8 cellular contexts compared by ENCODE assay signal in the genomic region with DNA sequence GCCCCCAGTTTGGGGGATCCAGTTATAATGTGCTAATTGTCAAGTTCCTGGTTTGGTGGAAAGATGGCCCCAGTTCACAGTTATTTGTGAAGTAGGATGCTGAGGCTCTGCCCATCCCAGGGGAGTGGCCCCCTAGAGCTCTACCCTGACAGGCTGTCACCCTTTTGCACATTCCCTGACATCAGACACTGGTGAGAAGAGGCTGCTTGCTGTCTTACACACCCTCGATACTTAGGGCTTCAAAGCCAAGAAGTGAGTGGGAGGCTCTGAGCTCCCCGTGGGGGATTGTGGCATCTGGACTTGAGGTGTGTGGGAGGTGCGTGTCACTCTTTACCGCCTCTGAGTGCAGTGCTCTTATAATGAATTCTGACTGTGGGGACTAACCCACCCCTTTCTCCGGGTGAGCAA.
DNase-seq lines count a peak whose midpoint lies in the region; ATAC-seq and TF ChIP-seq lines count a peak whose summit lies in the region.

No MANE protein-coding gene starts in this region.

- ATAC-seq in GM18511 (IDR thresholded peaks at IDR 0.05; ENCODE audit: unreplicated experiment) (peak; percentile 84), HG02571 (IDR thresholded peaks at IDR 0.05; ENCODE audit: unreplicated experiment) (peak; percentile 91), left colon (no peak), gastroesophageal sphincter (no peak)

- H3K4me3 Mint-ChIP-seq in T-helper 2 cell treated with Interferon-gamma antibody and Interleukin-4, amounts not matched to agents 5 μg/mL and 100 μg/mL, for 36 hours = peak overlapping the region; percentile 39

- H3K27ac ChIP-seq in gastroesophageal sphincter = no peak overlapping the region

- H3K4me1 Mint-ChIP-seq in T-helper 2 cell treated with Interferon-gamma antibody and Interleukin-4, amounts not matched to agents 5 μg/mL and 100 μg/mL, for 36 hours (ENCODE audit: low read depth) = peaks cover 37% of the 10 kb centered on the region

- 33 to 49% methylated on average over 2 to 5 of the region's 5 CpGs for WGBS in gastroesophageal sphincter (ENCODE audit: low coverage in 1 of 2), 2 donors

- H3K9me3 Mint-ChIP-seq in T-helper 2 cell treated with Interferon-gamma antibody and Interleukin-4, amounts not matched to agents 5 μg/mL and 100 μg/mL, for 36 hours = no peaks in the 10 kb centered on the region

- no peak for TF ChIP-seq EP300 in gastroesophageal sphincter (IDR thresholded peaks at IDR 0.05)

- peak overlapping the region; percentile 89 for H3K27ac Mint-ChIP-seq in T-helper 2 cell treated with Interferon-gamma antibody and Interleukin-4, amounts not matched to agents 5 μg/mL and 100 μg/mL, for 36 hours

- H3K4me1 ChIP-seq in gastroesophageal sphincter = no peaks in the 10 kb centered on the region

- no peaks in the 10 kb centered on the region for H3K36me3 ChIP-seq in gastroesophageal sphincter

- peak; percentile 82 for DNase-seq in T-helper 2 cell treated with Interferon-gamma antibody and Interleukin-4, amounts not matched to agents 5 μg/mL and 100 μg/mL, for 36 hours (ENCODE audit: low spot score)
- DNase-seq in kidney glomerular epithelial cell (lab: John Stamatoyannopoulos, UW) (peak; percentile 44), left colon (no peak), cortex of kidney (lab: John Stamatoyannopoulos, UW) (no peak), iPS-NIHi7 (ENCODE audit: extremely low spot score) (no peak)

- H3K27me3 Mint-ChIP-seq in T-helper 2 cell treated with Interferon-gamma antibody and Interleukin-4, amounts not matched to agents 5 μg/mL and 100 μg/mL, for 36 hours (ENCODE audit: low read depth) = no peaks in the 10 kb centered on the region

- H3K4me3 ChIP-seq in gastroesophageal sphincter = no peak overlapping the region

- intact Hi-C loops in left colon (cut with DNase I, micrococcal nuclease) = no loop called here

- no peak for TF ChIP-seq CTCF in gastroesophageal sphincter (IDR thresholded peaks at IDR 0.05)

- H3K27me3 ChIP-seq in gastroesophageal sphincter = peaks cover 27% of the 10 kb centered on the region

- peaks cover 52% of the 10 kb centered on the region for H3K36me3 Mint-ChIP-seq in T-helper 2 cell treated with Interferon-gamma antibody and Interleukin-4, amounts not matched to agents 5 μg/mL and 100 μg/mL, for 36 hours (ENCODE audit: low read depth)

- TF ChIP-seq POLR2A in gastroesophageal sphincter (IDR thresholded peaks at IDR 0.05) = no peak

- H3K9me3 ChIP-seq in gastroesophageal sphincter = no peaks in the 10 kb centered on the region

Comparison
In these comparisons a context has a peak if more than half of its experiments do, and no peak if none do; other contexts are left out.
1. ATAC-seq: peak in GM18511 (single experiment) and HG02571 (single experiment); none in left colon (single experiment) and gastroesophageal sphincter (single experiment).
2. DNase-seq: peak in T-helper 2 cell treated with Interferon-gamma antibody and Interleukin-4, amounts not matched to agents 5 μg/mL and 100 μg/mL, for 36 hours (single experiment) and kidney glomerular epithelial cell (single experiment); none in left colon (0 of 2), cortex of kidney (single experiment) and iPS-NIHi7 (single experiment).